ENCODE assay signal across 1 cellular context in genomic region chr19:8220481-8220880, GRCh38.
TF ChIP-seq lines count a peak whose summit lies in the region.

No MANE protein-coding gene starts in this region.

TF ChIP-seq in WTC11, 78 proteins besides CTCF, POLR2A, EP300 and RAD21 (continued from another document):
- TF ChIP-seq ZMAT4 (CRISPR knock-in tag; IDR thresholded peaks at IDR 0.05) = no peak
- TF ChIP-seq NFE2L1 (CRISPR knock-in tag; IDR thresholded peaks at IDR 0.05) = no peak
- no peak for TF ChIP-seq SOX15 (CRISPR knock-in tag; IDR thresholded peaks at IDR 0.05)
- no peak for TF ChIP-seq ZNF219 (CRISPR knock-in tag; IDR thresholded peaks at IDR 0.05; ENCODE audit: borderline replicate concordance)
TF ChIP-seq in WTC11: peak in this region for 0.
